Comparison of ENCODE assay signal across 1 cellular context in genomic region chr6:35727935-35728662, GRCh38.
TF ChIP-seq lines count a peak whose summit lies in the region.

No MANE protein-coding gene starts in this region.

TF ChIP-seq in K562, 482 proteins besides CTCF, POLR2A, EP300 and RAD21 (continued from another document and continues in another):
- TF ChIP-seq SRSF1 (IDR thresholded peaks at IDR 0.05; ENCODE audit: low read depth, low read length) (no peak), TSC22D4 (tag; IDR thresholded peaks at IDR 0.05) (no peak), PHB (CRISPR knock-in tag; IDR thresholded peaks at IDR 0.05) (no peak), TAF1 (IDR thresholded peaks at IDR 0.05; ENCODE audit: control insufficient read depth, extremely low read depth, insufficient read depth, low read length, severe bottlenecking) (peak; percentile 58), ZFP30 (CRISPR knock-in tag; IDR thresholded peaks at IDR 0.05; ENCODE audit: borderline replicate concordance) (no peak), ZNF79 (CRISPR knock-in tag; IDR thresholded peaks at IDR 0.05; ENCODE audit: low read depth) (no peak), RCOR1 (IDR thresholded peaks at IDR 0.05; ENCODE audit: borderline replicate concordance in 1 of 2, low read depth in 2 of 2, low read length in 2 of 2) (peak; percentile 45 to 73; a peak in 2 of 4 replicates), SFPQ (IDR thresholded peaks at IDR 0.05; ENCODE audit: low read depth, low read length) (no peak), CREB5 (CRISPR knock-in tag; IDR thresholded peaks at IDR 0.05) (no peak), ZNF324 (CRISPR knock-in tag; IDR thresholded peaks at IDR 0.05) (peak; percentile 64; the same call in 1 of the 2 replicates), NFIC (IDR thresholded peaks at IDR 0.05) (peak; percentile 93), PURB (CRISPR knock-in tag; IDR thresholded peaks at IDR 0.05; ENCODE audit: low read depth) (no peak), XRCC3 (IDR thresholded peaks at IDR 0.05) (no peak), STAT6 (CRISPR knock-in tag; IDR thresholded peaks at IDR 0.05) (no peak), ZNF134 (CRISPR knock-in tag; conservative IDR thresholded peaks at IDR 0.05) (no peak), GABPA (tag; conservative IDR thresholded peaks at IDR 0.05; ENCODE audit: low read depth) (0 out of 2 replicates have a peak, but pooled peaks have one; percentile 22), DDX20 (tag; IDR thresholded peaks at IDR 0.05; ENCODE audit: low read depth) (no peak), SMARCB1 (IDR thresholded peaks at IDR 0.05; ENCODE audit: insufficient read length, low read depth) (no peak), MAZ (CRISPR knock-in tag; conservative IDR thresholded peaks at IDR 0.05 in 1 of 2, IDR thresholded peaks at IDR 0.05 in 1 of 2) (peak; percentile 96 to 98), FOXJ3 (CRISPR knock-in tag; IDR thresholded peaks at IDR 0.05) (no peak), ZSCAN29 (IDR thresholded peaks at IDR 0.05) (no peak), ZNF780A (CRISPR knock-in tag; IDR thresholded peaks at IDR 0.05) (no peak), FOXK2 (conservative IDR thresholded peaks at IDR 0.05 in 1 of 2, IDR thresholded peaks at IDR 0.05 in 1 of 2; ENCODE audit: low read depth in 2 of 2) (peak in 1 of 2 experiments; percentile 40; a peak in 2 of 4 replicates), CEBPB (tag; IDR thresholded peaks at IDR 0.05) (no peak), SMARCA5 (IDR thresholded peaks at IDR 0.05) (no peak; the same call in 1 of the 2 replicates), PHF21A (IDR thresholded peaks at IDR 0.05; ENCODE audit: borderline replicate concordance, low read depth) (no peak), LEF1 (IDR thresholded peaks at IDR 0.05) (no peak), ATF7 (IDR thresholded peaks at IDR 0.05) (peak; percentile 67), ZNF311 (CRISPR knock-in tag; IDR thresholded peaks at IDR 0.05) (no peak; the same call in 1 of the 2 replicates), ZBTB9 (CRISPR knock-in tag; IDR thresholded peaks at IDR 0.05) (peak; percentile 65; the same call in 1 of the 2 replicates), MTA3 (IDR thresholded peaks at IDR 0.05; ENCODE audit: borderline replicate concordance) (peak; percentile 82), SRSF7 (optimal IDR thresholded peaks at IDR 0.05; ENCODE audit: low read depth, low read length) (no peak), CBX1 (IDR thresholded peaks at IDR 0.05; ENCODE audit: low read depth) (peak; percentile 89), TEAD2 (tag; IDR thresholded peaks at IDR 0.05) (0 out of 2 replicates have a peak, but pooled peaks have one; percentile 9), BHLHE40 (IDR thresholded peaks at IDR 0.05; ENCODE audit: low read length) (peak; percentile 94), THRA (IDR thresholded peaks at IDR 0.05) (no peak), TCFL5 (CRISPR knock-in tag; conservative IDR thresholded peaks at IDR 0.05) (no peak), ZNF449 (CRISPR knock-in tag; IDR thresholded peaks at IDR 0.05) (no peak), FOSL1 (tag; conservative IDR thresholded peaks at IDR 0.05) (peak; percentile 90), BRD4 (IDR thresholded peaks at IDR 0.05) (no peak; the same call in 1 of the 2 replicates), SREBF2 (CRISPR knock-in tag; IDR thresholded peaks at IDR 0.05) (peak; percentile 97), HIVEP1 (CRISPR knock-in tag; IDR thresholded peaks at IDR 0.05) (no peak), ZKSCAN8 (CRISPR knock-in tag; IDR thresholded peaks at IDR 0.05) (no peak), YBX1 (IDR thresholded peaks at IDR 0.05) (no peak), WHSC1 (IDR thresholded peaks at IDR 0.05; ENCODE audit: low read length) (no peak), CHD1 (IDR thresholded peaks at IDR 0.05; ENCODE audit: low read length) (no peak), POLR2AphosphoS2 (IDR thresholded peaks at IDR 0.05; ENCODE audit: low read length) (no peak), SMAD2 (IDR thresholded peaks at IDR 0.05; ENCODE audit: low read depth, low read length) (no peak), RNF2 (IDR thresholded peaks at IDR 0.05) (peak; percentile 97), E2F4 (CRISPR knock-in tag; IDR thresholded peaks at IDR 0.05; ENCODE audit: low read depth) (no peak), MTA2 (IDR thresholded peaks at IDR 0.05; ENCODE audit: low read depth) (no peak), ASH1L (IDR thresholded peaks at IDR 0.05; ENCODE audit: borderline replicate concordance, low read depth, partially characterized antibody) (no peak), NEUROD1 (IDR thresholded peaks at IDR 0.05; ENCODE audit: borderline replicate concordance, low read depth, low read length, partially characterized antibody) (peak; percentile 83), MBD2 (IDR thresholded peaks at IDR 0.05; ENCODE audit: borderline replicate concordance, low read depth) (peak; percentile 73; the same call in 1 of the 2 replicates), HMGXB4 (CRISPR knock-in tag; IDR thresholded peaks at IDR 0.05) (peak; percentile 82), POLR2B (IDR thresholded peaks at IDR 0.05; ENCODE audit: low read depth, partially characterized antibody) (peak; percentile 21), NR3C1 (CRISPR knock-in tag; IDR thresholded peaks at IDR 0.05) (peak; percentile 71; the same call in 1 of the 2 replicates), KLF10 (CRISPR knock-in tag; IDR thresholded peaks at IDR 0.05) (no peak), POU5F1 (IDR thresholded peaks at IDR 0.05; ENCODE audit: borderline replicate concordance, low read depth, low read length, partially characterized antibody) (no peak), ZBED1 (IDR thresholded peaks at IDR 0.05) (peak; percentile 65; the same call in 1 of the 2 replicates), SOX6 (IDR thresholded peaks at IDR 0.05) (peak; percentile 29; the same call in 1 of the 2 replicates)
